1 cellular context compared by ENCODE assay signal in genomic region chr1:36178479-36179219, GRCh38.
TF ChIP-seq lines count a peak whose summit lies in the region.

No MANE protein-coding gene starts in this region.

TF ChIP-seq in K562, 482 proteins besides CTCF, POLR2A, EP300 and RAD21 (continued from another document):
- TF ChIP-seq, protein P1, sequence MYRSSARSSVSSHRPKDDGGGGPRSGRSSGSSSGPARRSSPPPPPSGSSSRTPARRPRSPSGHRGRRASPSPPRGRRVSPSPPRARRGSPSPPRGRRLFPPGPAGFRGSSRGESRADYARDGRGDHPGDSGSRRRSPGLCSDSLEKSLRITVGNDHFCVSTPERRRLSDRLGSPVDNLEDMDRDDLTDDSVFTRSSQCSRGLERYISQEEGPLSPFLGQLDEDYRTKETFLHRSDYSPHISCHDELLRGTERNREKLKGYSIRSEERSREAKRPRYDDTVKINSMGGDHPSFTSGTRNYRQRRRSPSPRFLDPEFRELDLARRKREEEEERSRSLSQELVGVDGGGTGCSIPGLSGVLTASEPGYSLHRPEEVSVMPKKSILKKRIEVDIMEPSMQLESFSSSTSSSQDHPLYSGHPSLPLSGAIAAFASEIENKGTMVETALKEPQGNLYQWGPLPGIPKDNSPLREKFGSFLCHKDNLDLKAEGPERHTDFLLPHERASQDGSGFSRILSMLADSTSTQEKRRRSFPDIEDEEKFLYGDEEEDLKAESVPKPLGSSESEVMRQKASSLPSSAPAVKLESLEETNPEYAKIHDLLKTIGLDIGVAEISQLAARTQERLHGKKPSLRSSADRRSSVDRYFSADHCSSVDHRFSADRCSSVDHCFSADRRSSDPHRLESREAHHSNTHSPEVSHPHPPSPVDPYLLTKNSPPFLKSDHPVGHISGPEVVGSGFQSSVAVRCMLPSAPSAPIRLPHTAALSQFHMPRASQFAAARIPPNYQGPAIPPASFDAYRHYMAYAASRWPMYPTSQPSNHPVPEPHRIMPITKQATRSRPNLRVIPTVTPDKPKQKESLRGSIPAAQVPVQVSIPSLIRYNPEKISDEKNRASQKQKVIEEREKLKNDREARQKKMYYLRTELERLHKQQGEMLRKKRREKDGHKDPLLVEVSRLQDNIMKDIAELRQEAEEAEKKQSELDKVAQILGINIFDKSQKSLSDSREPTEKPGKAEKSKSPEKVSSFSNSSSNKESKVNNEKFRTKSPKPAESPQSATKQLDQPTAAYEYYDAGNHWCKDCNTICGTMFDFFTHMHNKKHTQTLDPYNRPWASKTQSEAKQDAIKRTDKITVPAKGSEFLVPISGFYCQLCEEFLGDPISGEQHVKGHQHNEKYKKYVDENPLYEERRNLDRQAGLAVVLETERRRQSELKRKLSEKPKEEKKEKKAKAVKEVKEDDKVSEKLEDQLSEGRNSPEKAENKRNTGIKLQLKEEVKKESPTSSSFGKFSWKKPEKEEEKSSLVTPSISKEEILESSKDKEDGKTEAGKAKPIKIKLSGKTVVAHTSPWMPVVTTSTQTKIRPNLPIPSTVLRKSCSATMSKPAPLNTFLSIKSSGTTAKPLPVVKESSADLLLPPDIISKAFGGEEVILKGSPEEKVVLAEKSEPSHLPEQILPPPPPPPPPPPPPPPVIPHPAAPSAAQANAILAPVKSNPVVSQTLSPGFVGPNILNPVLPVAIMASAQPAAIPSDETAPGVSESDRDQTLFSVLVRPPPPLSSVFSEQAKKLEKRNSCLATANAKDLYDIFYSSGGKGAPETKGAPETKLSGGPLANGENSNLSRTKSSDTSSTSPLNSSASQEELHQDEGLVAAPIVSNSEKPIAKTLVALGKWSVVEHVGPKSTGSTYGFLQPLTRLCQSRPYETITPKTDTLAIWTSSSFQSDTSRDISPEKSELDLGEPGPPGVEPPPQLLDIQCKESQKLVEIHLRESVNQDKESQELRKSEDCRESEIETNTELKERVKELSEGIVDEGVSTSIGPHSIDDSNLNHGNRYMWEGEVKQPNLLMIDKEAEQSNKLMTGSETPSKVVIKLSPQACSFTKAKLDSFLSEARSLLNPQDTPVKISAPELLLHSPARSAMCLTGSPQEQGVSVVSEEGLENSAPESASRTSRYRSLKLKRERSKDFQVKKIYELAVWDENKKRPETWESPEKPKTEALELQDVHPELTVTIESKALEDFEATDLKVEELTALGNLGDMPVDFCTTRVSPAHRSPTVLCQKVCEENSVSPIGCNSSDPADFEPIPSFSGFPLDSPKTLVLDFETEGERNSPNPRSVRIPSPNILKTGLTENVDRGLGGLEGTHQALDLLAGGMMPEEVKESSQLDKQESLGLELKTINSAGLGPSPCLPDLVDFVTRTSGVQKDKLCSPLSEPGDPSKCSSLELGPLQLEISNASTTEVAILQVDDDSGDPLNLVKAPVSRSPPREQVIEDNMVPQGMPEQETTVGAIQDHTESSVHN (IDR thresholded peaks at IDR 0.05; ENCODE audit: borderline replicate concordance in 1 of 2, low read depth in 1 of 2), result no peak
- no peak for TF ChIP-seq RBM25 (IDR thresholded peaks at IDR 0.05; ENCODE audit: low read depth, low read length, severe bottlenecking)
- TF ChIP-seq, protein P2, sequence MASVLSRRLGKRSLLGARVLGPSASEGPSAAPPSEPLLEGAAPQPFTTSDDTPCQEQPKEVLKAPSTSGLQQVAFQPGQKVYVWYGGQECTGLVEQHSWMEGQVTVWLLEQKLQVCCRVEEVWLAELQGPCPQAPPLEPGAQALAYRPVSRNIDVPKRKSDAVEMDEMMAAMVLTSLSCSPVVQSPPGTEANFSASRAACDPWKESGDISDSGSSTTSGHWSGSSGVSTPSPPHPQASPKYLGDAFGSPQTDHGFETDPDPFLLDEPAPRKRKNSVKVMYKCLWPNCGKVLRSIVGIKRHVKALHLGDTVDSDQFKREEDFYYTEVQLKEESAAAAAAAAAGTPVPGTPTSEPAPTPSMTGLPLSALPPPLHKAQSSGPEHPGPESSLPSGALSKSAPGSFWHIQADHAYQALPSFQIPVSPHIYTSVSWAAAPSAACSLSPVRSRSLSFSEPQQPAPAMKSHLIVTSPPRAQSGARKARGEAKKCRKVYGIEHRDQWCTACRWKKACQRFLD (CRISPR knock-in tag; IDR thresholded peaks at IDR 0.05), result no peak
- TF ChIP-seq RBM17 (IDR thresholded peaks at IDR 0.05; ENCODE audit: borderline replicate concordance, low read depth, low read length), result no peak
- no peak for TF ChIP-seq GABPB1 (CRISPR knock-in tag; IDR thresholded peaks at IDR 0.05)
- TF ChIP-seq NFRKB (IDR thresholded peaks at IDR 0.05; ENCODE audit: low read depth), result no peak
